Comparison of ENCODE assay signal across 8 cellular contexts in the genomic region with DNA sequence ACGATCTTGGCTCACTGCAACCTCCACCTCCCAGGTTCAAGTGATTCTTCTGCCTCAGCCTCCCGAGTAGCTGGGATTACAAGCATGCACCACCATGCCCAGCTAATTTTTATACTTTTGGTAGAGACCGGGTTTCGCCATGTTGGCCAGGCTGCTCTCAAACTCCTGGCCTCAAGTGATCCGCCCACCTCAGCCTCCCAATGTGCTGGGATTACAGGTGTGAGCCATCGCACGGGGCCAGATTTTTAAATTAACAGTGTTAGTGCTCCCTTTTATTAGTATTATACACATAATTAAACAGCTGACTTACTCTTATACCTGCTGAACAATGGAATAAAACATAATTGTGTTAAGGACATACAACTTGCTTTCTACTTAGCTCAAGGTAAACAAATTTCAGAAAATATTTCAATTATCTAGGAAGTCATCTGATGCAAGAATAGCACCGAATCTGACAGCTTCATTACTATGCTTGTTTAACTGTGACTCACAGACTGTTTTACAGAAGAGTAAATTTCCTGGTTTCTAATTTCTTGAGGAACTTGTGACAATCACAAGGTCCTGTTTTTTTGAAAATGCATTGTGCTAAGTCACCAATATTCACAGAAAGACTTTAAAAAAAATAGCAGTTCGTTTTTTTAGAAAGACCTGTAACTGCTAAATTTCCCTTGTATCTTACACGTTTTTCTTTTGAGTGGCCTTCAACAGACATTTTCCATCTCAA. TPM values are rescaled to one million over a fixed set of nuclear protein-coding genes. Genes with fewer than 3 reads are reported as not detected.
DNase-seq lines count a peak whose midpoint lies in the region; ATAC-seq, FAIRE-seq and TF ChIP-seq lines count a peak whose summit lies in the region.

No MANE protein-coding gene starts in this region.

- no peaks in the 10 kb centered on the region for H3K36me3 ChIP-seq in esophagus squamous epithelium
- no peaks in the 10 kb centered on the region for H3K36me3 ChIP-seq in psoas muscle (ENCODE audit: insufficient read depth in 1 of 2, low read depth in 1 of 2)

- H3K4me1 ChIP-seq in esophagus squamous epithelium (peaks cover 5 to 29% (median 10%) of the 10 kb centered on the region in 3 donors), psoas muscle (no peaks in the 10 kb centered on the region)

- H3K36me3 Mint-ChIP-seq in activated T-helper 1 cell treated with anti-CD3 and anti-CD28 coated beads, Interleukin-12 subunit alpha, Interleukin-12 subunit beta, Interleukin-2, Interleukin-4 antibody, amounts not matched to agents 30 ng/mL and 10 ng/mL and 1 ng/mL, durations not matched to agents 14 hours and 24 hours and 36 hours (ENCODE audit: low read depth) = no peaks in the 10 kb centered on the region

- H3K4me3 ChIP-seq in esophagus squamous epithelium = no peak overlapping the region
- H3K4me3 ChIP-seq in psoas muscle = no peak overlapping the region

- no peak overlapping the region for H3K27ac Mint-ChIP-seq in activated T-helper 1 cell treated with anti-CD3 and anti-CD28 coated beads, Interleukin-12 subunit alpha, Interleukin-12 subunit beta, Interleukin-2, Interleukin-4 antibody, amounts not matched to agents 30 ng/mL and 10 ng/mL and 1 ng/mL, durations not matched to agents 14 hours and 24 hours and 36 hours

- no peak overlapping the region for H3K4me3 Mint-ChIP-seq in activated T-helper 1 cell treated with anti-CD3 and anti-CD28 coated beads, Interleukin-12 subunit alpha, Interleukin-12 subunit beta, Interleukin-2, Interleukin-4 antibody, amounts not matched to agents 30 ng/mL and 10 ng/mL and 1 ng/mL, durations not matched to agents 14 hours and 24 hours and 36 hours

- H3K27ac ChIP-seq in esophagus squamous epithelium (peak overlapping the region; percentile 74 to 81 (median 78)), psoas muscle (peak overlapping the region; percentile 53)

- FAIRE-seq in RCC 7860 (lab: Jason Lieb, UNC) = peak; percentile 67

- H3K9me3 ChIP-seq in esophagus squamous epithelium (no peaks in the 10 kb centered on the region), psoas muscle (no peaks in the 10 kb centered on the region)

- peaks cover 13% of the 10 kb centered on the region for H3K4me1 Mint-ChIP-seq in activated T-helper 1 cell treated with anti-CD3 and anti-CD28 coated beads, Interleukin-12 subunit alpha, Interleukin-12 subunit beta, Interleukin-2, Interleukin-4 antibody, amounts not matched to agents 30 ng/mL and 10 ng/mL and 1 ng/mL, durations not matched to agents 14 hours and 24 hours and 36 hours (ENCODE audit: low read depth)

- WGBS in esophagus squamous epithelium, 2 donors = 53% methylated on average over 10 of the region's 10 CpGs
- 65 to 81% (median 73%) methylated on average over 10 of the region's 10 CpGs for WGBS in psoas muscle, 3 donors

- TF ChIP-seq CTCF in esophagus squamous epithelium (IDR thresholded peaks at IDR 0.05) = no peak
- TF ChIP-seq CTCF in psoas muscle (IDR thresholded peaks at IDR 0.05) = no peak

- no peaks in the 10 kb centered on the region for H3K9me3 Mint-ChIP-seq in activated T-helper 1 cell treated with anti-CD3 and anti-CD28 coated beads, Interleukin-12 subunit alpha, Interleukin-12 subunit beta, Interleukin-2, Interleukin-4 antibody, amounts not matched to agents 30 ng/mL and 10 ng/mL and 1 ng/mL, durations not matched to agents 14 hours and 24 hours and 36 hours

- peaks cover 4% of the 10 kb centered on the region for H3K27me3 Mint-ChIP-seq in activated T-helper 1 cell treated with anti-CD3 and anti-CD28 coated beads, Interleukin-12 subunit alpha, Interleukin-12 subunit beta, Interleukin-2, Interleukin-4 antibody, amounts not matched to agents 30 ng/mL and 10 ng/mL and 1 ng/mL, durations not matched to agents 14 hours and 24 hours and 36 hours (ENCODE audit: insufficient read depth)

- ATAC-seq in psoas muscle (peak in 1 of 4 donors; percentile 60), HG03460 (IDR thresholded peaks at IDR 0.05; ENCODE audit: unreplicated experiment) (no peak)

- DNase-seq in ELR (ENCODE audit: low read depth) = peak; percentile 86
- peak; percentile 33 for DNase-seq in RCC 7860 (ENCODE audit: low spot score)
- DNase-seq in esophagus squamous epithelium (lab: John Stamatoyannopoulos, UW) = no peak
- no peak for DNase-seq in psoas muscle
- DNase-seq in activated CD4-positive, CD25-positive, alpha-beta regulatory T cell (lab: John Stamatoyannopoulos, UW) = no peak
- DNase-seq in activated T-helper 1 cell treated with anti-CD3 and anti-CD28 coated beads, Interleukin-12 subunit alpha, Interleukin-12 subunit beta, Interleukin-2, Interleukin-4 antibody, amounts not matched to agents 30 ng/mL and 10 ng/mL and 1 ng/mL, durations not matched to agents 14 hours and 24 hours and 36 hours (ENCODE audit: low spot score) = no peak
- no peak for DNase-seq in NCI-H1048 (lab: John Stamatoyannopoulos, UW)

- intact Hi-C loops in esophagus squamous epithelium (cut with DNase I) = no loop called here
- intact Hi-C loops in psoas muscle (cut with DNase I) = no loop called here
- intact Hi-C loops in activated T-helper 1 cell treated with anti-CD3 and anti-CD28 coated beads, Interleukin-12 subunit alpha, Interleukin-12 subunit beta, Interleukin-2, Interleukin-4 antibody, amounts not matched to agents 30 ng/mL and 10 ng/mL and 1 ng/mL, durations not matched to agents 14 hours and 24 hours and 36 hours (cut with micrococcal nuclease) = no loop called here

- TF ChIP-seq POLR2A in esophagus squamous epithelium (IDR thresholded peaks at IDR 0.05) = no peak

- H3K27me3 ChIP-seq in esophagus squamous epithelium (no peaks in the 10 kb centered on the region), psoas muscle (ENCODE audit: insufficient read depth in 3 of 3, low read length in 2 of 3) (no peaks in the 10 kb centered on the region)

RNA-seq across cellular contexts. Expression of gene SPIRE1, which starts 51.2 kb away (rescaled TPM):
- total RNA-seq in esophagus squamous epithelium (10 to 100 TPM in 3 of 4 donors, 1 to 10 TPM in 1; 1.9 to 25.3 (median 13.4) TPM), psoas muscle (10 to 100 TPM; 36.6 to 82.3 (median 41.9) TPM)
- 10 to 100 TPM; 15.5 to 59.9 (median 22.1) TPM for polyA plus RNA-seq in psoas muscle
- 8.8 and 10.9 TPM in 2 replicates for total RNA-seq in activated T-helper 1 cell treated with anti-CD3 and anti-CD28 coated beads, Interleukin-12 subunit alpha, Interleukin-12 subunit beta, Interleukin-2, Interleukin-4 antibody, amounts not matched to agents 30 ng/mL and 10 ng/mL and 1 ng/mL, durations not matched to agents 14 hours and 24 hours and 36 hours

Comparison
In these comparisons a context has a peak if more than half of its experiments do, and no peak if none do; other contexts are left out.
1. DNase-seq: peak in ELR (single experiment) and RCC 7860 (single experiment); none in esophagus squamous epithelium (single experiment), psoas muscle (0 of 2), activated CD4-positive, CD25-positive, alpha-beta regulatory T cell (0 of 4), activated T-helper 1 cell treated with anti-CD3 and anti-CD28 coated beads, Interleukin-12 subunit alpha, Interleukin-12 subunit beta, Interleukin-2, Interleukin-4 antibody, amounts not matched to agents 30 ng/mL and 10 ng/mL and 1 ng/mL, durations not matched to agents 14 hours and 24 hours and 36 hours (single experiment) and NCI-H1048 (single experiment).